9 cellular contexts compared by ENCODE assay signal in genomic region chr12:47797432-47797831, GRCh38. TPM values are rescaled to one million over a fixed set of nuclear protein-coding genes. Genes with fewer than 3 reads are reported as not detected.
DNase-seq lines count a peak whose midpoint lies in the region; ATAC-seq, FAIRE-seq and TF ChIP-seq lines count a peak whose summit lies in the region.
"Had no signal": no experiment of that assay in that cellular context is flagged by ENCODE, and none has a peak within 500 bp of the region (broad histone marks: within the 10 kb centered on the region; RNA-seq: fewer than 3 reads in every experiment).

No MANE protein-coding gene starts in this region.

- no peak overlapping the region for H2BK5ac ChIP-seq in H1 (ENCODE audit: low read depth, low read length)

- CTCF ChIA-PET in H1 (lab: Charles Lee; ENCODE audit: partially characterized antibody), result interaction anchor here (0.6 to 58.8 kb wide), 16 partner anchors 9 to 164 kb away, joined by 3 to 2001 read pairs (median 5); partner anchors contain the start of genes HDAC7 and SLC48A1

- TF ChIP-seq RAD21 in H1 (IDR thresholded peaks at IDR 0.05 in 1 of 2, conservative IDR thresholded peaks at IDR 0.05 in 1 of 2; ENCODE audit: low read depth in 2 of 2, low read length in 2 of 2), result peak; percentile 84 to 90

- H3K9ac ChIP-seq in NT2/D1 (ENCODE audit: insufficient read length, low read depth) (peak overlapping the region; percentile 51), H1 (replicated peaks in 1 of 4; ENCODE audit: extremely low read depth in 1 of 4, low read depth in 3 of 4, low read length in 3 of 4) (no peak overlapping the region)

- H3K79me2 ChIP-seq in H1 (ENCODE audit: control insufficient read depth in 1 of 2, insufficient read depth in 2 of 2, low read length in 2 of 2), result peaks cover 0 to 21% of the 10 kb centered on the region in 2 experiments; a peak in 2 of 4 replicates

- no peak for TF ChIP-seq POLR2A in H1 (IDR thresholded peaks at IDR 0.05; ENCODE audit: control extremely low read depth in 1 of 2, low read depth in 2 of 2, low read length in 2 of 2)
- TF ChIP-seq POLR2A in gastrocnemius medialis (IDR thresholded peaks at IDR 0.05), result no peak
- no peak for TF ChIP-seq POLR2A in lower leg skin (IDR thresholded peaks at IDR 0.05)

- POLR2A ChIA-PET in H1 (lab: Charles Lee; ENCODE audit: partially characterized antibody), result interaction anchor here (1.2 to 29.3 kb wide), 8 partner anchors 10 to 40 kb away, joined by 5 to 480 read pairs (median 10); partner anchors contain the start of gene SLC48A1

- no peak overlapping the region for H3K23ac ChIP-seq in H1 (ENCODE audit: insufficient read length)

- intact Hi-C loops in gastrocnemius medialis (cut with DNase I; ENCODE audit: low total_unique reads) (no loop called here), lower leg skin (cut with DNase I; ENCODE audit: low total_unique reads) (loop anchor here (5.0 kb wide), 1 partner anchor 40 kb away; no protein-coding TSS in a partner anchor)

- H3K27me3 ChIP-seq in NT2/D1 (ENCODE audit: insufficient read depth, insufficient read length) (no peaks in the 10 kb centered on the region), H1 (replicated peaks in 1 of 4; ENCODE audit: control insufficient read depth in 3 of 4, extremely low read depth in 1 of 4, insufficient read depth in 3 of 4, low read length in 3 of 4) (no peaks in the 10 kb centered on the region), gastrocnemius medialis (no peaks in the 10 kb centered on the region)

- no peak overlapping the region for H2BK15ac ChIP-seq in H1 (ENCODE audit: low read length)

- H3K23me2 ChIP-seq in H1 (ENCODE audit: low read depth, low read length), result no peaks in the 10 kb centered on the region

- TF ChIP-seq EP300 in H1 (IDR thresholded peaks at IDR 0.05; ENCODE audit: borderline replicate concordance in 1 of 2, low read depth in 2 of 2, low read length in 2 of 2), result no peak

- no peak overlapping the region for H3K18ac ChIP-seq in H1 (ENCODE audit: extremely low read depth, low read length)

- WGBS in H1 (ENCODE audit: extremely low coverage in 1 of 2, insufficient coverage in 1 of 2, insufficient read length in 1 of 2, insufficient replicate concordance in 2 of 2, low coverage in 1 of 2, low lambda C conversion rate in 2 of 2, missing lambda C conversion rate in 1 of 2), 2 experiments, result 78% methylated on average over 10 of the region's 10 CpGs; no CpG with 5 or more reads in 1 of the 2 experiments
- WGBS in lower leg skin, 2 donors, result 82 to 86% methylated on average over 8 to 10 of the region's 10 CpGs

- peaks cover 4 to 6% of the 10 kb centered on the region in 2 experiments for H4K20me1 ChIP-seq in H1 (replicated peaks in 1 of 2; ENCODE audit: control insufficient read depth in 1 of 2, insufficient read depth in 2 of 2, low read length in 2 of 2)

- H3K36me3 ChIP-seq in NT2/D1 (ENCODE audit: insufficient read depth, insufficient read length, low read length), result peaks cover 96% of the 10 kb centered on the region
- H3K36me3 ChIP-seq in H1 (ENCODE audit: control insufficient read depth in 2 of 4, insufficient read depth in 4 of 4, low read length in 3 of 4), result peaks cover 2 to 30% (median 16%) of the 10 kb centered on the region in 4 experiments; a peak in 5 of 8 replicates
- peaks cover 0 to 49% of the 10 kb centered on the region in 2 donors for H3K36me3 ChIP-seq in gastrocnemius medialis

- H3K4me3 ChIP-seq in NT2/D1 (ENCODE audit: insufficient read length, low read depth) (no peak overlapping the region), H1 (ENCODE audit: extremely low read depth in 1 of 4, insufficient read depth in 2 of 4, low read depth in 3 of 4, low read length in 4 of 4) (no peak overlapping the region), gastrocnemius medialis (no peak overlapping the region), lower leg skin (ENCODE audit: low read depth, poor library complexity, severe bottlenecking) (no peak overlapping the region)
- H3K4me3 ChIP-seq: HAP-1 had no signal

- H3K14ac ChIP-seq in H1 (ENCODE audit: insufficient read length), result no peak overlapping the region

- no peak overlapping the region for H2AK5ac ChIP-seq in H1 (ENCODE audit: low read depth, low read length)

- in situ Hi-C loops in ACHN (cut with HindIII; ENCODE audit: low pct_ligation_motif_present, low pct_unique_long_range_greater_than_20kb, low sequenced_read_pairs) (no loop called here), gastrocnemius medialis (cut with MboI; ENCODE audit: low sequenced_read_pairs in 4 of 4) (no loop called here)

- no peak overlapping the region for H3K4ac ChIP-seq in H1 (replicated peaks; ENCODE audit: insufficient read length, low read depth, low read length)

- no peak overlapping the region for H4K8ac ChIP-seq in H1 (ENCODE audit: extremely low read depth, insufficient read depth, low read length)

- no peak overlapping the region for H2AFZ ChIP-seq in H1 (ENCODE audit: low read length)

- no peak overlapping the region for H3K4me2 ChIP-seq in H1 (ENCODE audit: insufficient read depth in 1 of 2, low read depth in 2 of 2, low read length in 2 of 2)

- H2BK12ac ChIP-seq in H1 (ENCODE audit: low read depth, low read length), result no peak overlapping the region

- peaks cover 29% of the 10 kb centered on the region for H3K4me1 ChIP-seq in NT2/D1 (ENCODE audit: insufficient read depth, insufficient read length)
- H3K4me1 ChIP-seq in H1 (replicated peaks in 1 of 4; ENCODE audit: control insufficient read depth in 3 of 4, insufficient read depth in 4 of 4, low read length in 3 of 4), result peaks cover 0 to 13% (median 3%) of the 10 kb centered on the region in 4 experiments; a peak in 5 of 7 replicates
- peaks cover 54 to 66% of the 10 kb centered on the region in 2 donors for H3K4me1 ChIP-seq in gastrocnemius medialis
- H3K4me1 ChIP-seq: HAP-1 had no signal

- ATAC-seq in gastrocnemius medialis (peak in 1 of 2 donors; percentile 14), HG03108 (IDR thresholded peaks at IDR 0.05; ENCODE audit: unreplicated experiment) (no peak)

- no peak overlapping the region for H4K5ac ChIP-seq in H1 (ENCODE audit: insufficient read length, low read depth, low read length)

- H2BK120ac ChIP-seq in H1 (replicated peaks; ENCODE audit: low read depth, low read length), result no peak overlapping the region

- no peaks in the 10 kb centered on the region for H3K9me3 ChIP-seq in NT2/D1 (ENCODE audit: insufficient read depth, low read length)
- no peaks in the 10 kb centered on the region for H3K9me3 ChIP-seq in H1 (ENCODE audit: insufficient read depth in 2 of 2, low read depth in 1 of 2, low read length in 1 of 2)
- no peaks in the 10 kb centered on the region for H3K9me3 ChIP-seq in gastrocnemius medialis
- H3K9me3 ChIP-seq: HAP-1 had no signal

- no peak overlapping the region for H3K27ac ChIP-seq in H1 (ENCODE audit: low read depth, low read length)
- no peak overlapping the region for H3K27ac ChIP-seq in gastrocnemius medialis

- DNase-seq in ACHN (peak; percentile 53), GM18507 (ENCODE audit: extremely low spot score, insufficient read length, low read depth) (peak; percentile 59), NT2/D1 (ENCODE audit: low read depth, low spot score) (no peak), H1 (ENCODE audit: low read depth in 1 of 2, low spot score in 2 of 2) (peak in 1 of 2 experiments; percentile 71), gastrocnemius medialis (no peak), lower leg skin (ENCODE audit: low spot score in 2 of 2) (no peak), AG08395 (ENCODE audit: low spot score) (no peak)

- H3K56ac ChIP-seq in H1 (replicated peaks; ENCODE audit: insufficient read length, low read depth, low read length), result no peak overlapping the region

- TF ChIP-seq CTCF in H1 (IDR thresholded peaks at IDR 0.05; ENCODE audit: control extremely low read depth in 1 of 3, insufficient read depth in 1 of 3, low read depth in 1 of 3, low read length in 3 of 3) (peak; percentile 76 to 92 (median 78)), gastrocnemius medialis (IDR thresholded peaks at IDR 0.05 in 4 of 5, conservative IDR thresholded peaks at IDR 0.05 in 1 of 5) (peak; percentile 53 to 72 (median 70)), lower leg skin (IDR thresholded peaks at IDR 0.05) (no peak)

- no peak overlapping the region for H2BK20ac ChIP-seq in H1 (ENCODE audit: low read length)

- H4K91ac ChIP-seq in H1 (replicated peaks; ENCODE audit: insufficient read length, low read length), result no peak overlapping the region

- H3K79me1 ChIP-seq in H1 (ENCODE audit: low read depth, low read length), result peaks cover 5% of the 10 kb centered on the region; the same call in 1 of the 2 replicates

- FAIRE-seq in GM18507 (lab: Jason Lieb, UNC), result no peak
- no peak for FAIRE-seq in H1 (lab: Jason Lieb, UNC)

RNA-seq across cellular contexts. Expression of gene HDAC7, which starts 22.3 kb away (rescaled TPM):
- 82.0 and 84.9 TPM in 2 replicates for total RNA-seq in H1 (2021; fragmentation: NEBNext Ultra II Directional; extraction: Animal tissue kit (Norgen Biotek cat#: 25700))
- 25.5 and 52.0 TPM in 2 replicates for polyA plus RNA-seq in H1 (2011; rRNA removed)
- polyA plus RNA-seq in H1 (2011; cell fraction: cytosol; rRNA removed), result 27.2 TPM
- 208 TPM for polyA plus RNA-seq in H1 (2011; cell fraction: nucleus; rRNA removed)
- polyA plus RNA-seq in H1 (2012, experiment 1 of 2), result 46.5 to 68.3 TPM (median 65.5 TPM) in 4 replicates
- 57.8 TPM for polyA plus RNA-seq in H1 (2012, experiment 2 of 2)
- polyA plus RNA-seq in H1 (2013, experiment 1 of 2), result 40.9 TPM
- polyA plus RNA-seq in H1 (2013, experiment 2 of 2), result 38.9 TPM
- polyA minus RNA-seq in H1 (2011; rRNA and poly(A)+ RNA removed), result 11.6 and 23.5 TPM in 2 replicates
- 27.2 TPM for polyA minus RNA-seq in H1 (2011; cell fraction: cytosol; rRNA and poly(A)+ RNA removed)
- polyA minus RNA-seq in H1 (2011; cell fraction: nucleus; rRNA and poly(A)+ RNA removed), result 48.1 TPM
- total RNA-seq in gastrocnemius medialis (10 to 100 TPM; 12.2 to 27.1 (median 17.0) TPM), lower leg skin (100 to 1,000 TPM in 1 of 4 donors, 10 to 100 TPM in 3; 56.3 to 114 (median 63.5) TPM)

RNA-seq across cellular contexts. Expression of gene SLC48A1, which starts 24.4 kb away (rescaled TPM):
- 14.0 and 14.1 TPM in 2 replicates for total RNA-seq in H1 (2021; fragmentation: NEBNext Ultra II Directional; extraction: Animal tissue kit (Norgen Biotek cat#: 25700))
- polyA plus RNA-seq in H1 (2011; rRNA removed), result 9.5 and 12.1 TPM in 2 replicates
- polyA plus RNA-seq in H1 (2011; cell fraction: cytosol; rRNA removed), result 9.6 TPM
- polyA plus RNA-seq in H1 (2011; cell fraction: nucleus; rRNA removed), result 16.1 TPM
- polyA plus RNA-seq in H1 (2012, experiment 1 of 2), result 8.3 to 11.4 TPM (median 10.2 TPM) in 4 replicates
- polyA plus RNA-seq in H1 (2012, experiment 2 of 2), result 8.6 TPM
- 9.4 TPM for polyA plus RNA-seq in H1 (2013, experiment 1 of 2)
- 10.8 TPM for polyA plus RNA-seq in H1 (2013, experiment 2 of 2)
- 7.2 and 7.3 TPM in 2 replicates for polyA minus RNA-seq in H1 (2011; rRNA and poly(A)+ RNA removed)
- polyA minus RNA-seq in H1 (2011; cell fraction: cytosol; rRNA and poly(A)+ RNA removed), result 6.8 TPM
- polyA minus RNA-seq in H1 (2011; cell fraction: nucleus; rRNA and poly(A)+ RNA removed), result 7.3 TPM
- total RNA-seq in gastrocnemius medialis, result 10 to 100 TPM; 28.3 to 62.6 (median 45.6) TPM
- 10 to 100 TPM; 28.2 to 51.7 (median 48.6) TPM for total RNA-seq in lower leg skin

RNA-seq across cellular contexts. Expression of gene RAPGEF3, which starts 38.8 kb away (rescaled TPM):
- 6.7 and 9.4 TPM in 2 replicates for total RNA-seq in H1 (2021; fragmentation: NEBNext Ultra II Directional; extraction: Animal tissue kit (Norgen Biotek cat#: 25700))
- 5.0 and 5.2 TPM in 2 replicates for polyA plus RNA-seq in H1 (2011; rRNA removed)
- 6.0 TPM for polyA plus RNA-seq in H1 (2011; cell fraction: cytosol; rRNA removed)
- polyA plus RNA-seq in H1 (2011; cell fraction: nucleus; rRNA removed), result 31.6 TPM
- polyA plus RNA-seq in H1 (2012, experiment 1 of 2), result 4.1 to 5.7 TPM (median 5.2 TPM) in 4 replicates
- polyA plus RNA-seq in H1 (2012, experiment 2 of 2), result 3.1 TPM
- 4.2 TPM for polyA plus RNA-seq in H1 (2013, experiment 1 of 2)
- polyA plus RNA-seq in H1 (2013, experiment 2 of 2), result 3.9 TPM
- 5.2 and 8.0 TPM in 2 replicates for polyA minus RNA-seq in H1 (2011; rRNA and poly(A)+ RNA removed)
- polyA minus RNA-seq in H1 (2011; cell fraction: cytosol; rRNA and poly(A)+ RNA removed), result 1.8 TPM
- 16.2 TPM for polyA minus RNA-seq in H1 (2011; cell fraction: nucleus; rRNA and poly(A)+ RNA removed)
- total RNA-seq in gastrocnemius medialis, result 10 to 100 TPM; 17.0 to 27.0 (median 22.3) TPM
- total RNA-seq in lower leg skin, result 10 to 100 TPM; 13.4 to 27.8 (median 18.9) TPM

Comparison
In these comparisons a context has a peak if more than half of its experiments do, and no peak if none do; other contexts are left out.
1. DNase-seq: peak in ACHN (single experiment) and GM18507 (single experiment); none in NT2/D1 (single experiment), gastrocnemius medialis (0 of 2), lower leg skin (0 of 2) and AG08395 (single experiment).
2. CTCF ChIP-seq: peak in H1 (3 of 3) and gastrocnemius medialis (5 of 5); none in lower leg skin (0 of 3).